In the genomic region with DNA sequence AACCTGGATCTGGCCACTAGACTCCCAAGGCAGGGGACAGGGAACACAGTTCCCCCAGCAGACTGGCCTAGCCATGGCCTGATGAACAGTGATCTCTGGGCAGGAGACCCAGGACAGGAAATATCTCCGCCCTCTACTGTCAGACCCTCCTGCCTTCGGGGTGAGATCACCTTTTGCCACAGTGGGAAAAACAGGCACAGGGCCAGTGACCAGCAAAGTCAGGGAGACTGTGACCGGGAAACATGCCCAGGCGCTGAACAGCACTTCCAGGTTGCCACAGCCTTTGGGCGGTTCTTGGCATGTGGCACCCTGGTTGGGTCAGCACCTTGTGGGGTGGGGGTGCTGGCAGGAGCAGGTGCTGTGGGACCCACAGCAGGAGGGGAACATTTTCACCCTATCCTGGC, we compare ENCODE assay signal across 12 cellular contexts. TPM values are rescaled to one million over a fixed set of nuclear protein-coding genes. Genes with fewer than 3 reads are reported as not detected.
A peak's percentile ranks its signal among the peaks of the same experiment; 100 is the strongest.
DNase-seq lines count a peak whose midpoint lies in the region; ATAC-seq, FAIRE-seq and TF ChIP-seq lines count a peak whose summit lies in the region.
"Had no signal": no experiment of that assay in that cellular context is flagged by ENCODE, and none has a peak within 500 bp of the region (broad histone marks: within the 10 kb centered on the region; RNA-seq: fewer than 3 reads in every experiment).

No MANE protein-coding gene starts in this region.

- peak overlapping the region; percentile 19 for H3K4me3 Mint-ChIP-seq in activated naive CD4-positive, alpha-beta T cell treated with anti-CD3 and anti-CD28 coated beads, Interleukin-2, amount 50 U/mL, for 24 hours
- H3K4me3 Mint-ChIP-seq in WTC11 = peak overlapping the region; percentile 57

- DNase-seq in activated naive CD4-positive, alpha-beta T cell treated with Interleukin-2 at 50 U/mL for 16 hours = no peak
- DNase-seq in WTC11 (ENCODE audit: low spot score) (no peak), kidney tubule cell (ENCODE audit: low spot score) (peak; percentile 95), urothelium cell line (ENCODE audit: low spot score) (peak; percentile 45), NCI-H1092 treated with DMSO at 0.1 percent for 48 hours (lab: John Stamatoyannopoulos, UW) (no peak), NK-92 (lab: John Stamatoyannopoulos, UW; ENCODE audit: unreplicated experiment) (no peak), NCI-H345 (lab: John Stamatoyannopoulos, UW) (no peak)
- DNase-seq: NCI-H1417 treated with DMSO at 0.1 percent for 48 hours; stimulated activated CD4-positive, alpha-beta T cell treated with anti-CD3 and anti-CD28 coated beads, Interleukin-1b, Interleukin-23, amount 100 ng/mL, for 48 hours; stimulated activated naive CD8-positive, alpha-beta T cell treated with anti-CD3 and anti-CD28 coated beads, Interleukin-15, Interleukin-2, amounts not matched to agents 100 U/mL and 50 U/mL, for 24 hours; T1000 had no signal

- FAIRE-seq in urothelium cell line (lab: Jason Lieb, UNC) = no peak

- peaks cover 2% of the 10 kb centered on the region for H3K36me3 Mint-ChIP-seq in activated naive CD4-positive, alpha-beta T cell treated with anti-CD3 and anti-CD28 coated beads, Interleukin-2, amount 50 U/mL, for 24 hours
- no peaks in the 10 kb centered on the region for H3K36me3 Mint-ChIP-seq in WTC11

- H3K27ac Mint-ChIP-seq in activated naive CD4-positive, alpha-beta T cell treated with anti-CD3 and anti-CD28 coated beads, Interleukin-2, amount 50 U/mL, for 24 hours = no peak overlapping the region
- no peak overlapping the region for H3K27ac Mint-ChIP-seq in WTC11

- ATAC-seq in WTC11 = no peak
- ATAC-seq: stimulated activated naive CD8-positive, alpha-beta T cell treated with anti-CD3 and anti-CD28 coated beads, Interleukin-15, Interleukin-2, amounts not matched to agents 100 U/mL and 50 U/mL, for 24 hours had no signal

- no peak for TF ChIP-seq CTCF in WTC11 (IDR thresholded peaks at IDR 0.05)

- peaks cover 22% of the 10 kb centered on the region for H3K27me3 Mint-ChIP-seq in activated naive CD4-positive, alpha-beta T cell treated with anti-CD3 and anti-CD28 coated beads, Interleukin-2, amount 50 U/mL, for 24 hours
- H3K27me3 Mint-ChIP-seq in WTC11 (ENCODE audit: low read depth) = peaks cover 49% of the 10 kb centered on the region

- H3K4me1 Mint-ChIP-seq in activated naive CD4-positive, alpha-beta T cell treated with anti-CD3 and anti-CD28 coated beads, Interleukin-2, amount 50 U/mL, for 24 hours = peaks cover 10% of the 10 kb centered on the region
- H3K4me1 Mint-ChIP-seq in WTC11 = peaks cover 12% of the 10 kb centered on the region

- H3K9me3 Mint-ChIP-seq in activated naive CD4-positive, alpha-beta T cell treated with anti-CD3 and anti-CD28 coated beads, Interleukin-2, amount 50 U/mL, for 24 hours = no peaks in the 10 kb centered on the region
- no peaks in the 10 kb centered on the region for H3K9me3 Mint-ChIP-seq in WTC11

- POLR2A ChIA-PET in WTC11 (lab: Charles Lee) = no interaction called here

- CTCF ChIA-PET in WTC11 (lab: Charles Lee) = no interaction called here

TF ChIP-seq in WTC11, 78 proteins besides CTCF, POLR2A, EP300 and RAD21:
- TF ChIP-seq EMX1 (CRISPR knock-in tag; IDR thresholded peaks at IDR 0.05) = no peak
- TF ChIP-seq MLX (CRISPR knock-in tag; IDR thresholded peaks at IDR 0.05) = no peak
- TF ChIP-seq NFE2L1 (CRISPR knock-in tag; IDR thresholded peaks at IDR 0.05) = no peak
- TF ChIP-seq, protein P1, sequence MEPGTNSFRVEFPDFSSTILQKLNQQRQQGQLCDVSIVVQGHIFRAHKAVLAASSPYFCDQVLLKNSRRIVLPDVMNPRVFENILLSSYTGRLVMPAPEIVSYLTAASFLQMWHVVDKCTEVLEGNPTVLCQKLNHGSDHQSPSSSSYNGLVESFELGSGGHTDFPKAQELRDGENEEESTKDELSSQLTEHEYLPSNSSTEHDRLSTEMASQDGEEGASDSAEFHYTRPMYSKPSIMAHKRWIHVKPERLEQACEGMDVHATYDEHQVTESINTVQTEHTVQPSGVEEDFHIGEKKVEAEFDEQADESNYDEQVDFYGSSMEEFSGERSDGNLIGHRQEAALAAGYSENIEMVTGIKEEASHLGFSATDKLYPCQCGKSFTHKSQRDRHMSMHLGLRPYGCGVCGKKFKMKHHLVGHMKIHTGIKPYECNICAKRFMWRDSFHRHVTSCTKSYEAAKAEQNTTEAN (CRISPR knock-in tag; IDR thresholded peaks at IDR 0.05) = no peak
- no peak for TF ChIP-seq CBFB (CRISPR knock-in tag; IDR thresholded peaks at IDR 0.05; ENCODE audit: low read depth)
- TF ChIP-seq GTF2I (CRISPR knock-in tag; conservative IDR thresholded peaks at IDR 0.05) = no peak
- TF ChIP-seq ZNF423 (CRISPR knock-in tag; IDR thresholded peaks at IDR 0.05) = no peak
- no peak for TF ChIP-seq ZNF281 (CRISPR knock-in tag; IDR thresholded peaks at IDR 0.05)
- no peak for TF ChIP-seq USF2 (CRISPR knock-in tag; IDR thresholded peaks at IDR 0.05)

RNA-seq across cellular contexts. Expression of gene ZNF669, which starts 8.9 kb away (rescaled TPM):
- total RNA-seq in WTC11 (2021) = 15.2 to 18.3 TPM (median 16.6 TPM) in 3 replicates

RNA-seq across cellular contexts. Expression of gene ZNF670, which starts 34.5 kb away (rescaled TPM):
- total RNA-seq in WTC11 (2021) = 11.1 to 12.7 TPM (median 12.7 TPM) in 3 replicates

RNA-seq across cellular contexts. Expression of gene ZNF124, which starts 58.7 kb away (rescaled TPM):
- 31.8 to 33.8 TPM (median 33.0 TPM) in 3 replicates for total RNA-seq in WTC11 (2021)

Comparison
In these comparisons a context has a peak if more than half of its experiments do, and no peak if none do; other contexts are left out.
1. DNase-seq: peak in kidney tubule cell (single experiment) and urothelium cell line (single experiment); none in activated naive CD4-positive, alpha-beta T cell treated with Interleukin-2 at 50 U/mL for 16 hours (single experiment), WTC11 (single experiment), NCI-H1092 treated with DMSO at 0.1 percent for 48 hours (single experiment), NK-92 (single experiment) and NCI-H345 (single experiment).